ENCODE assay signal across 25 cellular contexts in genomic region chr5:66826696-66827095, GRCh38.
DNase-seq lines count a peak whose midpoint lies in the region; ATAC-seq lines count a peak whose summit lies in the region.
"Had no signal": no experiment of that assay in that cellular context is flagged by ENCODE, and none has a peak within 500 bp of the region (broad histone marks: within the 10 kb centered on the region; RNA-seq: fewer than 3 reads in every experiment).

No MANE protein-coding gene starts in this region.

- no CpG with 5 or more reads among the region's 3 CpGs for WGBS in neuronal stem cell (ENCODE audit: extremely low coverage in 2 of 2, insufficient read length in 2 of 2, insufficient replicate concordance in 1 of 2), 2 donors

- no peak overlapping the region for H2BK15ac ChIP-seq in neuronal stem cell (ENCODE audit: low read length)

- no peak overlapping the region for H3K23ac ChIP-seq in neuronal stem cell (ENCODE audit: low read depth, low read length, poor library complexity)

- no peak overlapping the region for H3K4ac ChIP-seq in neuronal stem cell (ENCODE audit: low read length)

- H3K27me3 ChIP-seq in neuronal stem cell (ENCODE audit: control insufficient read depth in 3 of 3, insufficient read depth in 3 of 3, low read depth in 1 of 3, low read length in 3 of 3) (no peaks in the 10 kb centered on the region), MG63 (peaks cover 13% of the 10 kb centered on the region)

- no peak overlapping the region for H2AK5ac ChIP-seq in neuronal stem cell (ENCODE audit: low read depth, low read length)

- no peaks in the 10 kb centered on the region for H3K79me1 ChIP-seq in neuronal stem cell (ENCODE audit: low read depth, low read length)

- H2BK12ac ChIP-seq in neuronal stem cell (ENCODE audit: low read length): no peak overlapping the region

- DNase-seq in activated CD4-positive, alpha-beta T cell treated with anti-CD3 and anti-CD28 coated beads, Interleukin-2, amount 10 ng/mL, durations not matched to agents 24 days and 14 days: peak; percentile 52
- no peak for DNase-seq in activated CD4-positive, alpha-beta T cell treated with anti-CD3 and anti-CD28 coated beads, Interleukin-2, amount 50 U/mL, for 48 hours
- DNase-seq in left ventricle myocardium superior (no peak), neuronal stem cell (ENCODE audit: low spot score) (no peak), MG63 (no peak), T-helper 2 cell (no peak)
- DNase-seq: 8988T; Caco-2; CD4-positive, alpha-beta memory T cell; DMS 273 treated with DMSO at 0.1 percent for 48 hours; DMS79 treated with DMSO at 0.1 percent for 48 hours; MV-4-11; NCI-H1105 treated with DMSO at 0.1 percent for 48 hours; NCI-H2081; NCI-H2171; NCI-H345; NCI-H524; NCI-H774; NK-92 treated with Interleukin-12 subunit alpha and Interleukin-12 subunit beta, amount 100 ng/mL, for 24 hours had no signal

- intact Hi-C loops in activated CD4-positive, alpha-beta T cell treated with anti-CD3 and anti-CD28 coated beads, Interleukin-2, amount 10 ng/mL, durations not matched to agents 24 days and 14 days (cut with micrococcal nuclease): loop anchor here (5.0 to 10.0 kb wide), 5 partner anchors 176 to 902 kb away; partner anchors contain the start of genes ERBIN and SREK1
- intact Hi-C loops in left ventricle myocardium superior (cut with micrococcal nuclease): no loop called here

- no peak overlapping the region for H3K27ac ChIP-seq in neuronal stem cell (replicated peaks; ENCODE audit: low read length)
- H3K27ac ChIP-seq: BLaER1 treated with 17β-estradiol and CSF1 and Interleukin-3, amounts not matched to agents 10 nM and 100 nM; RWPE1 had no signal

- H3K9me3 ChIP-seq in neuronal stem cell (replicated peaks in 1 of 2; ENCODE audit: control insufficient read depth in 2 of 2, insufficient read depth in 1 of 2, low read depth in 1 of 2, low read length in 2 of 2): no peaks in the 10 kb centered on the region
- no peaks in the 10 kb centered on the region for H3K9me3 ChIP-seq in MG63
- H3K9me3 ChIP-seq: Caco-2 had no signal

- H2BK120ac ChIP-seq in neuronal stem cell (ENCODE audit: low read depth, low read length): no peak overlapping the region

- H2BK5ac ChIP-seq in neuronal stem cell (ENCODE audit: low read length): no peak overlapping the region

- no peak overlapping the region for H4K91ac ChIP-seq in neuronal stem cell (ENCODE audit: low read depth, low read length, poor library complexity)

- H2AFZ ChIP-seq in neuronal stem cell (ENCODE audit: low read length): peak overlapping the region; percentile 27

- H3K27me3 Mint-ChIP-seq in activated CD4-positive, alpha-beta T cell treated with anti-CD3 and anti-CD28 coated beads, Interleukin-2, amount 10 ng/mL, durations not matched to agents 24 days and 14 days: no peaks in the 10 kb centered on the region
- H3K27me3 Mint-ChIP-seq in activated T-helper 17 cell treated with anti-CD3 and anti-CD28 coated beads, Interleukin-2, amount 50 U/mL, for 72 hours: no peaks in the 10 kb centered on the region

- peaks cover 4 to 14% of the 10 kb centered on the region in 2 donors for H3K4me1 ChIP-seq in neuronal stem cell (ENCODE audit: control insufficient read depth in 2 of 2, insufficient read depth in 1 of 2, low read depth in 1 of 2, low read length in 2 of 2)
- H3K4me1 ChIP-seq: Caco-2 had no signal

- H4K8ac ChIP-seq in neuronal stem cell (ENCODE audit: low read depth, low read length): no peak overlapping the region

- H3K27ac Mint-ChIP-seq in activated CD4-positive, alpha-beta T cell treated with anti-CD3 and anti-CD28 coated beads, Interleukin-2, amount 10 ng/mL, durations not matched to agents 24 days and 14 days: no peak overlapping the region
- H3K27ac Mint-ChIP-seq in activated T-helper 17 cell treated with anti-CD3 and anti-CD28 coated beads, Interleukin-2, amount 50 U/mL, for 72 hours: peak overlapping the region; percentile 50
- H3K27ac Mint-ChIP-seq: IgD-negative memory B cell had no signal

- H3K4me1 Mint-ChIP-seq in activated CD4-positive, alpha-beta T cell treated with anti-CD3 and anti-CD28 coated beads, Interleukin-2, amount 10 ng/mL, durations not matched to agents 24 days and 14 days: peaks cover 63% of the 10 kb centered on the region
- H3K4me1 Mint-ChIP-seq in activated T-helper 17 cell treated with anti-CD3 and anti-CD28 coated beads, Interleukin-2, amount 50 U/mL, for 72 hours: peaks cover 32% of the 10 kb centered on the region

- H3K18ac ChIP-seq in neuronal stem cell (ENCODE audit: low read length): no peak overlapping the region

- no peak overlapping the region for H3K14ac ChIP-seq in neuronal stem cell (ENCODE audit: low read length)

- H3K36me3 ChIP-seq in neuronal stem cell (replicated peaks in 1 of 2; ENCODE audit: control insufficient read depth in 2 of 2, insufficient read depth in 2 of 2, low read length in 2 of 2) (no peaks in the 10 kb centered on the region), MG63 (no peaks in the 10 kb centered on the region)
- H3K36me3 ChIP-seq: BLaER1 treated with 17β-estradiol and CSF1 and Interleukin-3, amounts not matched to agents 10 nM and 100 nM had no signal

- no peak overlapping the region for H3K9ac ChIP-seq in neuronal stem cell (ENCODE audit: low read depth, low read length, poor library complexity)
- H3K9ac ChIP-seq: BLaER1 treated with 17β-estradiol and CSF1 and Interleukin-3, amounts not matched to agents 10 nM and 100 nM had no signal

- H3K4me3 ChIP-seq in neuronal stem cell (ENCODE audit: low read length in 2 of 2) (no peak overlapping the region), MG63 (no peak overlapping the region)
- H3K4me3 ChIP-seq: BLaER1 treated with 17β-estradiol and CSF1 and Interleukin-3, amounts not matched to agents 10 nM and 100 nM had no signal

- peaks cover 13% of the 10 kb centered on the region for H3K9me3 Mint-ChIP-seq in activated CD4-positive, alpha-beta T cell treated with anti-CD3 and anti-CD28 coated beads, Interleukin-2, amount 10 ng/mL, durations not matched to agents 24 days and 14 days
- H3K9me3 Mint-ChIP-seq in activated T-helper 17 cell treated with anti-CD3 and anti-CD28 coated beads, Interleukin-2, amount 50 U/mL, for 72 hours: peaks cover 3% of the 10 kb centered on the region
- H3K9me3 Mint-ChIP-seq: CD4-positive, alpha-beta memory T cell had no signal

- no peak overlapping the region for H3K4me3 Mint-ChIP-seq in activated CD4-positive, alpha-beta T cell treated with anti-CD3 and anti-CD28 coated beads, Interleukin-2, amount 10 ng/mL, durations not matched to agents 24 days and 14 days
- H3K4me3 Mint-ChIP-seq in activated T-helper 17 cell treated with anti-CD3 and anti-CD28 coated beads, Interleukin-2, amount 50 U/mL, for 72 hours: no peak overlapping the region

- H3K4me2 ChIP-seq in neuronal stem cell (ENCODE audit: insufficient read depth, low read length, poor library complexity, severe bottlenecking): no peak overlapping the region
- H3K4me2 ChIP-seq: BLaER1 treated with 17β-estradiol and CSF1 and Interleukin-3, amounts not matched to agents 10 nM and 100 nM had no signal

- H3K36me3 Mint-ChIP-seq in activated CD4-positive, alpha-beta T cell treated with anti-CD3 and anti-CD28 coated beads, Interleukin-2, amount 10 ng/mL, durations not matched to agents 24 days and 14 days (ENCODE audit: low read depth): peaks cover 8% of the 10 kb centered on the region
- no peaks in the 10 kb centered on the region for H3K36me3 Mint-ChIP-seq in activated T-helper 17 cell treated with anti-CD3 and anti-CD28 coated beads, Interleukin-2, amount 50 U/mL, for 72 hours (ENCODE audit: low read depth)
- H3K36me3 Mint-ChIP-seq: CD4-positive, alpha-beta memory T cell; IgD-negative memory B cell had no signal

- no peak for ATAC-seq in activated T-helper 17 cell treated with anti-CD3 and anti-CD28 coated beads, Interleukin-2, amount 50 U/mL, for 72 hours (replicated peaks)
- ATAC-seq in left ventricle myocardium superior (peak; percentile 58), HG02870 (IDR thresholded peaks at IDR 0.05; ENCODE audit: unreplicated experiment) (no peak)
- ATAC-seq: HCT116 had no signal
